Comparison of ENCODE assay signal across 11 cellular contexts in genomic region chr1:221778125-221778524, GRCh38. TPM values are rescaled to one million over a fixed set of nuclear protein-coding genes. Genes with fewer than 3 reads are reported as not detected.
DNase-seq lines count a peak whose midpoint lies in the region; ATAC-seq lines count a peak whose summit lies in the region.
"Had no signal": no experiment of that assay in that cellular context is flagged by ENCODE, and none has a peak within 500 bp of the region (broad histone marks: within the 10 kb centered on the region; RNA-seq: fewer than 3 reads in every experiment).

No MANE protein-coding gene starts in this region.

- H3K4me3 Mint-ChIP-seq in activated CD4-positive, alpha-beta T cell treated with anti-CD3 and anti-CD28 coated beads, Interleukin-2, amount 10 ng/mL, durations not matched to agents 24 days and 14 days = peak overlapping the region; percentile 68
- peak overlapping the region; percentile 11 to 73 (median 62) for H3K4me3 Mint-ChIP-seq in naive thymus-derived CD8-positive, alpha-beta T cell

- H3K9me3 Mint-ChIP-seq in activated CD4-positive, alpha-beta T cell treated with anti-CD3 and anti-CD28 coated beads, Interleukin-2, amount 10 ng/mL, durations not matched to agents 24 days and 14 days = peaks cover 3% of the 10 kb centered on the region
- no peaks in the 10 kb centered on the region for H3K9me3 Mint-ChIP-seq in naive thymus-derived CD8-positive, alpha-beta T cell

- H3K27ac Mint-ChIP-seq in activated CD4-positive, alpha-beta T cell treated with anti-CD3 and anti-CD28 coated beads, Interleukin-2, amount 10 ng/mL, durations not matched to agents 24 days and 14 days = peak overlapping the region; percentile 90
- H3K27ac Mint-ChIP-seq in naive thymus-derived CD8-positive, alpha-beta T cell = peak overlapping the region; percentile 61 to 90 (median 86)

- H3K27me3 Mint-ChIP-seq in activated CD4-positive, alpha-beta T cell treated with anti-CD3 and anti-CD28 coated beads, Interleukin-2, amount 10 ng/mL, durations not matched to agents 24 days and 14 days = no peaks in the 10 kb centered on the region
- H3K27me3 Mint-ChIP-seq in naive thymus-derived CD8-positive, alpha-beta T cell = no peaks in the 10 kb centered on the region

- H3K36me3 Mint-ChIP-seq in activated CD4-positive, alpha-beta T cell treated with anti-CD3 and anti-CD28 coated beads, Interleukin-2, amount 10 ng/mL, durations not matched to agents 24 days and 14 days (ENCODE audit: low read depth) = no peaks in the 10 kb centered on the region
- no peaks in the 10 kb centered on the region for H3K36me3 Mint-ChIP-seq in naive thymus-derived CD8-positive, alpha-beta T cell

- ATAC-seq in HG02588 (IDR thresholded peaks at IDR 0.05; ENCODE audit: unreplicated experiment) (peak; percentile 18), HG03521 (IDR thresholded peaks at IDR 0.05; ENCODE audit: unreplicated experiment) (peak; percentile 25)
- peak; percentile 19 to 39 for ATAC-seq in naive thymus-derived CD8-positive, alpha-beta T cell

- DNase-seq in activated CD4-positive, alpha-beta T cell treated with anti-CD3 and anti-CD28 coated beads, Interleukin-2, amount 10 ng/mL, durations not matched to agents 24 days and 14 days = peak; percentile 72
- no peak for DNase-seq in activated CD4-positive, alpha-beta T cell treated with anti-CD3 and anti-CD28 coated beads, Interleukin-2, amount 50 U/mL, for 4 hours
- DNase-seq in naive thymus-derived CD8-positive, alpha-beta T cell = peak in 1 of 10 donors; percentile 41
- DNase-seq in activated CD8-positive, alpha-beta memory T cell treated with anti-CD3 and anti-CD28 coated beads for 24 hours = no peak
- DNase-seq in NCI-H2107 (lab: John Stamatoyannopoulos, UW) (no peak), NCI-H2029 treated with DMSO at 0.1 percent for 48 hours (lab: John Stamatoyannopoulos, UW) (no peak)
- DNase-seq: cerebellar nuclear complex, IMR-90, OCI-M1 had no signal

- POLR2A ChIA-PET in naive thymus-derived CD8-positive, alpha-beta T cell (lab: Charles Lee) = interaction anchor here (1.0 to 2.1 kb wide), 2 partner anchors 36 to 65 kb away, joined by 4 to 10 read pairs; partner anchors contain the start of gene DUSP10

- H3K4me1 Mint-ChIP-seq in activated CD4-positive, alpha-beta T cell treated with anti-CD3 and anti-CD28 coated beads, Interleukin-2, amount 10 ng/mL, durations not matched to agents 24 days and 14 days = peaks cover 85% of the 10 kb centered on the region
- peaks cover 24 to 76% (median 54%) of the 10 kb centered on the region in 4 donors for H3K4me1 Mint-ChIP-seq in naive thymus-derived CD8-positive, alpha-beta T cell

- intact Hi-C loops in activated CD4-positive, alpha-beta T cell treated with anti-CD3 and anti-CD28 coated beads, Interleukin-2, amount 10 ng/mL, durations not matched to agents 24 days and 14 days (cut with micrococcal nuclease) = loop anchor here (1.0 to 5.0 kb wide), 2 partner anchors 216 to 874 kb away; no protein-coding TSS in a partner anchor

RNA-seq across cellular contexts. Expression of gene DUSP10, which starts 36.2 kb away (rescaled TPM):
- total RNA-seq in activated CD4-positive, alpha-beta T cell treated with anti-CD3 and anti-CD28 coated beads, Interleukin-2, amount 10 ng/mL, durations not matched to agents 24 days and 14 days = 13.5 and 14.6 TPM in 2 replicates
- 1 to 10 TPM; 2.7 to 4.2 TPM for total RNA-seq in naive thymus-derived CD8-positive, alpha-beta T cell
- polyA plus RNA-seq in naive thymus-derived CD8-positive, alpha-beta T cell = 1 to 10 TPM; 1.4 to 4.4 (median 2.5) TPM
